In the genomic region with DNA sequence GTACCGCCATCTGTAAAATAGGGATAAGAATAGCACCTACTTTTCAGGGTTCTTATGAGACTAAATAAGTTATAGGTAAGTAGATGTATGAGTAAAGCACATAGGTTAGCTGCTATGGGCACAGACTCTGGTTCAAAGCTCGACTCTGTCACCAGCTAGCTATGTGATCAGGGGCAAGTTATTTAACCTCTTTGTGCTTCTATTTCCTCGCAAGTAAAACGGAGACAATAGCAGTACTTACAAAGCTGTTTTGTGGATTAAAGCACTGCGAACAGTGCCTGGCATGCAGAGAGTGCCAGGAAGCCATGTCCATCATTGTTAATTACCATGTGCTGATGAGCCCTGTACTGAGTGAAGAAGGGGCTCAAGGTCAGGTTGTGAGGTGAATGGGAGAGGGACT, we compare ENCODE assay signal across 1 cellular context.
TF ChIP-seq lines count a peak whose summit lies in the region.

No MANE protein-coding gene starts in this region.

TF ChIP-seq in GM12878, 131 proteins besides CTCF, POLR2A, EP300 and RAD21:
- TF ChIP-seq, protein P1, sequence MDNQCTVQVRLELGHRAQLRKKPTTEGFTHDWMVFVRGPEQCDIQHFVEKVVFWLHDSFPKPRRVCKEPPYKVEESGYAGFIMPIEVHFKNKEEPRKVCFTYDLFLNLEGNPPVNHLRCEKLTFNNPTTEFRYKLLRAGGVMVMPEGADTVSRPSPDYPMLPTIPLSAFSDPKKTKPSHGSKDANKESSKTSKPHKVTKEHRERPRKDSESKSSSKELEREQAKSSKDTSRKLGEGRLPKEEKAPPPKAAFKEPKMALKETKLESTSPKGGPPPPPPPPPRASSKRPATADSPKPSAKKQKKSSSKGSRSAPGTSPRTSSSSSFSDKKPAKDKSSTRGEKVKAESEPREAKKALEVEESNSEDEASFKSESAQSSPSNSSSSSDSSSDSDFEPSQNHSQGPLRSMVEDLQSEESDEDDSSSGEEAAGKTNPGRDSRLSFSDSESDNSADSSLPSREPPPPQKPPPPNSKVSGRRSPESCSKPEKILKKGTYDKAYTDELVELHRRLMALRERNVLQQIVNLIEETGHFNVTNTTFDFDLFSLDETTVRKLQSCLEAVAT (IDR thresholded peaks at IDR 0.05) = no peak
- TF ChIP-seq, protein P2, sequence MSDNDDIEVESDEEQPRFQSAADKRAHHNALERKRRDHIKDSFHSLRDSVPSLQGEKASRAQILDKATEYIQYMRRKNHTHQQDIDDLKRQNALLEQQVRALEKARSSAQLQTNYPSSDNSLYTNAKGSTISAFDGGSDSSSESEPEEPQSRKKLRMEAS (IDR thresholded peaks at IDR 0.05; ENCODE audit: low read depth, low read length) = no peak
- TF ChIP-seq CBFB (IDR thresholded peaks at IDR 0.05; ENCODE audit: low read depth) (no peak), CHD4 (IDR thresholded peaks at IDR 0.05) (no peak), HDGF (IDR thresholded peaks at IDR 0.05) (no peak), ZNF384 (IDR thresholded peaks at IDR 0.05; ENCODE audit: borderline replicate concordance, low read depth, low read length) (no peak), YY1 (IDR thresholded peaks at IDR 0.05; ENCODE audit: low read depth, low read length) (no peak), MTA2 (IDR thresholded peaks at IDR 0.05; ENCODE audit: low read depth) (no peak), SREBF2 (IDR thresholded peaks at IDR 0.05; ENCODE audit: low read length) (no peak), PAX5 (IDR thresholded peaks at IDR 0.05; ENCODE audit: borderline replicate concordance, low read depth, low read length) (no peak), ZZZ3 (IDR thresholded peaks at IDR 0.05; ENCODE audit: control insufficient read depth, insufficient read length, low read depth) (no peak), WRNIP1 (IDR thresholded peaks at IDR 0.05; ENCODE audit: borderline replicate concordance, low read depth, low read length) (no peak), NR2C1 (IDR thresholded peaks at IDR 0.05) (no peak)
- TF ChIP-seq, protein P3, sequence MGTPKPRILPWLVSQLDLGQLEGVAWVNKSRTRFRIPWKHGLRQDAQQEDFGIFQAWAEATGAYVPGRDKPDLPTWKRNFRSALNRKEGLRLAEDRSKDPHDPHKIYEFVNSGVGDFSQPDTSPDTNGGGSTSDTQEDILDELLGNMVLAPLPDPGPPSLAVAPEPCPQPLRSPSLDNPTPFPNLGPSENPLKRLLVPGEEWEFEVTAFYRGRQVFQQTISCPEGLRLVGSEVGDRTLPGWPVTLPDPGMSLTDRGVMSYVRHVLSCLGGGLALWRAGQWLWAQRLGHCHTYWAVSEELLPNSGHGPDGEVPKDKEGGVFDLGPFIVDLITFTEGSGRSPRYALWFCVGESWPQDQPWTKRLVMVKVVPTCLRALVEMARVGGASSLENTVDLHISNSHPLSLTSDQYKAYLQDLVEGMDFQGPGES (IDR thresholded peaks at IDR 0.05) = no peak
